In the genomic region with DNA sequence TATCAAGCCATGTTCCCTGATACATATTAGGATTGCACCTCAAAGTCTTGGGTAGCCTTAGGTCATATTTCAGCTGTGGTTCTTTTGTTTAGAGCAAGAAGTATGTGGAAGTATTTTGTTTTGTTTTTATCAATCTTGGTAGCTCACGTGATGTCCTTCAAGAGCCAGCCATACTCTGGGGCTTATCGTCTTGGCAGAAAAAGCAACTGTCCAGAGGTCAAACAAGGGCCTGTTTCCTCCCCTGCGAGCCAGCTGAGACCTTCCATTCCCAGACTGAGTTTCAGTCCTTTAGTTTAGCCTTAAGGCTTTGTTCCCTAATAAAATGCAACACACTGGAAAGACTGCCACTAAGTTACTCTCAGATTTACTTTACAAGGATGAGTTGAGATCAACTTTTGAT, we compare ENCODE assay signal across 12 cellular contexts.
DNase-seq lines count a peak whose midpoint lies in the region; ATAC-seq, FAIRE-seq and TF ChIP-seq lines count a peak whose summit lies in the region.
"Had no signal": no experiment of that assay in that cellular context is flagged by ENCODE, and none has a peak within 500 bp of the region (broad histone marks: within the 10 kb centered on the region; RNA-seq: fewer than 3 reads in every experiment).

No MANE protein-coding gene starts in this region.

- H3K4me3 ChIP-seq in bronchial epithelial cell (ENCODE audit: low read depth, low read length) (no peak overlapping the region), trophoblast cell (ENCODE audit: low read depth, low read length) (no peak overlapping the region)

- H3K36me3 ChIP-seq in bronchial epithelial cell (ENCODE audit: control insufficient read depth, insufficient read depth, low read length) (no peaks in the 10 kb centered on the region), trophoblast cell (ENCODE audit: control insufficient read depth in 1 of 2, insufficient read depth in 2 of 2, low read length in 2 of 2) (no peaks in the 10 kb centered on the region)

- H3K9ac ChIP-seq in trophoblast cell (ENCODE audit: low read length): no peak overlapping the region

- H2BK5ac ChIP-seq in trophoblast cell (ENCODE audit: low read depth, low read length, poor library complexity): no peak overlapping the region

- no CpG with 5 or more reads among the region's 3 CpGs for WGBS in trophoblast cell (ENCODE audit: extremely low coverage, insufficient coverage, insufficient read length)

- no peak overlapping the region for H3K18ac ChIP-seq in trophoblast cell (ENCODE audit: low read length)

- no peak overlapping the region for H3K14ac ChIP-seq in trophoblast cell (ENCODE audit: low read length)

- H2AK5ac ChIP-seq in trophoblast cell (ENCODE audit: low read length): no peak overlapping the region

- no peak overlapping the region for H4K8ac ChIP-seq in trophoblast cell (ENCODE audit: low read depth, low read length)

- H3K27me3 ChIP-seq in bronchial epithelial cell (ENCODE audit: control insufficient read depth, insufficient read depth, low read length) (no peaks in the 10 kb centered on the region), trophoblast cell (ENCODE audit: insufficient read depth, low read length) (no peaks in the 10 kb centered on the region)

- peaks cover 0 to 4% of the 10 kb centered on the region in 2 experiments for H3K4me1 ChIP-seq in trophoblast cell (ENCODE audit: control insufficient read depth in 1 of 2, insufficient read depth in 2 of 2, low read length in 2 of 2)

- H3K79me1 ChIP-seq in trophoblast cell (ENCODE audit: low read length): no peaks in the 10 kb centered on the region

- H2BK120ac ChIP-seq in trophoblast cell (ENCODE audit: insufficient read depth, low read length, poor library complexity): no peak overlapping the region

- no peaks in the 10 kb centered on the region for H3K79me2 ChIP-seq in trophoblast cell (ENCODE audit: control insufficient read depth, insufficient read depth, low read length, poor library complexity)

- H2BK12ac ChIP-seq in trophoblast cell (ENCODE audit: low read length): peak overlapping the region; percentile 6

- H3K9me3 ChIP-seq in trophoblast cell (ENCODE audit: insufficient read depth, low read depth, low read length): no peaks in the 10 kb centered on the region

- H3K23ac ChIP-seq in trophoblast cell (ENCODE audit: low read length): no peak overlapping the region

- no peak overlapping the region for H4K12ac ChIP-seq in trophoblast cell (ENCODE audit: low read depth, low read length)

- no peak overlapping the region for H3K4ac ChIP-seq in trophoblast cell (ENCODE audit: low read depth, low read length)

- intact Hi-C loops in left ventricle myocardium superior (cut with micrococcal nuclease): loop anchor here (5.0 to 10.0 kb wide), 3 partner anchors 790 to 1343 kb away; no protein-coding TSS in a partner anchor

- no peak for TF ChIP-seq CTCF in AG09319 (IDR thresholded peaks at IDR 0.05; ENCODE audit: low read depth, low read length)
- no peak for TF ChIP-seq CTCF in bronchial epithelial cell (IDR thresholded peaks at IDR 0.05; ENCODE audit: insufficient read depth, low read length, severe bottlenecking)

- DNase-seq in AG09319 (ENCODE audit: extremely low read depth, low read depth) (peak; percentile 43), bronchial epithelial cell (ENCODE audit: low read depth) (no peak), left ventricle myocardium superior (peak; percentile 48), trophoblast cell (no peak), SIG-M5 treated with dmso at 0.1 percent for 504 hours (lab: John Stamatoyannopoulos, UW; ENCODE audit: unreplicated experiment) (no peak), COLO829 (ENCODE audit: low spot score) (no peak), NCI-H146 (lab: John Stamatoyannopoulos, UW) (no peak)
- DNase-seq: effector CD4-positive, alpha-beta T cell; NCI-H2081; stimulated activated CD4-positive, alpha-beta T cell treated with anti-CD3 and anti-CD28 coated beads, Interleukin-4, amount 100 ng/mL, for 1 hour had no signal

- no peak overlapping the region for H4K91ac ChIP-seq in trophoblast cell (ENCODE audit: low read depth, low read length)

- H3K27ac ChIP-seq in trophoblast cell (ENCODE audit: low read depth, low read length): no peak overlapping the region

- peak; percentile 36 for FAIRE-seq in bronchial epithelial cell (lab: Jason Lieb, UNC)
- FAIRE-seq: GM18507 had no signal

- ATAC-seq in left ventricle myocardium superior (peak; percentile 88), HG03045 (IDR thresholded peaks at IDR 0.05; ENCODE audit: unreplicated experiment) (no peak)

- H2AFZ ChIP-seq in trophoblast cell (ENCODE audit: insufficient read depth, low read length, poor library complexity): no peak overlapping the region

- H3K4me2 ChIP-seq in trophoblast cell (ENCODE audit: low read length): no peak overlapping the region

Comparison
In these comparisons a context has a peak if more than half of its experiments do, and no peak if none do; other contexts are left out.
1. DNase-seq: peak in AG09319 (single experiment) and left ventricle myocardium superior (single experiment); none in bronchial epithelial cell (single experiment), trophoblast cell (0 of 2), SIG-M5 treated with dmso at 0.1 percent for 504 hours (single experiment), COLO829 (single experiment) and NCI-H146 (single experiment).